Comparison of ENCODE assay signal across 9 cellular contexts in the genomic region with DNA sequence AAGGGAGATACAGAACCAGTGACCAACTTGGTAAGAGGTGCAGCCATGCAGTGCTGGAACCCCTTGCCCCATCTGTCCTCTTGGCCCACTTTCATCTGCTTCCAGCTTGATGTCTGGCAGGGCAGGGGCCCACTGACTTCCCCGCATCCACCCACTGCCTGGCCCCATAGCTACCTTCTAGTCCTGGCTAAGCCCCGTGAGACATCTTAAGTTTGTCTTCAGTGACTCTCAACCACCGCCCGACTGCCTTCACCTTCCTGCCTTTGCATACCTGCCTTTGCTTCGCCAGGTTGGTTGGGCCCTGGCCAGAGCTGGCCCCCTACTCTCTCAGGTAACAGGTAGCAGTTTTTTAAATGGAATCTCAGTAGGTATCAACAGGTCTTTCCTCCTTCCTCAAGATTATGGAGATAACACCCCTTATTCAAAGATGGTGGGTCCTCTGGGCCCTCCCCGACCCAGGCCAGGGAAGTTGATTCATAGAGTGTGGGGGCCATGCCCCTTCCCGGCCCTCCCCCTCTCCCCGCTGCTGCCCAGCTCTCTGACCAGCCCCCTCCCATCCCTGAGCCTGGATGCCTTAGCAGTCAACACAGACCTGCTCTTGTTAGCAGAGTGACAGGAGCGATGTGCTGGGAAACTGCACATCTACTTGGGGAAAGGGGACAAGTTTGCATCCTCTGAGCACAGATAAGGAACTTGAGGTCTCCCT. TPM values are rescaled to one million over a fixed set of nuclear protein-coding genes. Genes with fewer than 3 reads are reported as not detected.
DNase-seq lines count a peak whose midpoint lies in the region; ATAC-seq and TF ChIP-seq lines count a peak whose summit lies in the region.
"Had no signal": no experiment of that assay in that cellular context is flagged by ENCODE, and none has a peak within 500 bp of the region (broad histone marks: within the 10 kb centered on the region; RNA-seq: fewer than 3 reads in every experiment).

No MANE protein-coding gene starts in this region.

- intact Hi-C loops in Panc1 (cut with micrococcal nuclease; ENCODE audit: unreplicated experiment), result no loop called here

- H3K4me1 Mint-ChIP-seq in stimulated activated naive CD8-positive, alpha-beta T cell treated with anti-CD3 and anti-CD28 coated beads, Interleukin-15, Interleukin-2, amounts not matched to agents 100 ng/mL and 50 ng/mL, for 24 hours (ENCODE audit: low read depth), result peaks cover 64% of the 10 kb centered on the region

- H3K9me3 ChIP-seq in Panc1 (ENCODE audit: control insufficient read depth, insufficient read depth, low read depth, low read length), result no peaks in the 10 kb centered on the region
- H3K9me3 ChIP-seq in iPS-18a (ENCODE audit: control insufficient read depth, low read depth, low read length), result no peaks in the 10 kb centered on the region
- H3K9me3 ChIP-seq in HAP-1, result no peaks in the 10 kb centered on the region

- no peaks in the 10 kb centered on the region for H3K9me3 Mint-ChIP-seq in stimulated activated naive CD8-positive, alpha-beta T cell treated with anti-CD3 and anti-CD28 coated beads, Interleukin-15, Interleukin-2, amounts not matched to agents 100 ng/mL and 50 ng/mL, for 24 hours

- H3K9ac ChIP-seq in iPS-18a (ENCODE audit: low read length), result no peak overlapping the region

- H3K27me3 ChIP-seq in Panc1 (ENCODE audit: control insufficient read depth, insufficient read depth, low read length) (no peaks in the 10 kb centered on the region), iPS-18a (ENCODE audit: control insufficient read depth, insufficient read depth, low read length) (peaks cover 35% of the 10 kb centered on the region), HAP-1 (ENCODE audit: low read depth) (no peaks in the 10 kb centered on the region)

- CTCF ChIA-PET in Panc1 (lab: Charles Lee), result interaction anchor here (0.6 to 1.1 kb wide), 3 partner anchors 8 to 214 kb away, joined by 3 to 5 read pairs (median 4); no protein-coding TSS in a partner anchor

- peak overlapping the region; percentile 90 for H3K27ac Mint-ChIP-seq in stimulated activated naive CD8-positive, alpha-beta T cell treated with anti-CD3 and anti-CD28 coated beads, Interleukin-15, Interleukin-2, amounts not matched to agents 100 ng/mL and 50 ng/mL, for 24 hours

- in situ Hi-C loops in Panc1 (cut with HindIII; ENCODE audit: low pct_unique_long_range_greater_than_20kb, low sequenced_read_pairs) (no loop called here), HAP-1 (cut with MboI; ENCODE audit: low sequenced_read_pairs) (no loop called here)

- peak overlapping the region; percentile 91 for H3K4me3 Mint-ChIP-seq in stimulated activated naive CD8-positive, alpha-beta T cell treated with anti-CD3 and anti-CD28 coated beads, Interleukin-15, Interleukin-2, amounts not matched to agents 100 ng/mL and 50 ng/mL, for 24 hours

- DNase-seq in activated CD4-positive, CD25-positive, alpha-beta regulatory T cell treated with anti-CD3 and anti-CD28 coated beads, Interleukin-2, amount 50 U/mL, for 72 hours, result peak; percentile 33
- no peak for DNase-seq in activated CD4-positive, CD25-positive, alpha-beta regulatory T cell (lab: John Stamatoyannopoulos, UW)
- DNase-seq in Panc1 (ENCODE audit: low read depth, low spot score) (no peak), HAP-1 (ENCODE audit: low spot score in 2 of 2) (no peak), HCEC 1CT (no peak)

- POLR2A ChIA-PET in Panc1 (lab: Charles Lee), result no interaction called here

- no peak for TF ChIP-seq CTCF in Panc1 (IDR thresholded peaks at IDR 0.05)

- H3K36me3 Mint-ChIP-seq in stimulated activated naive CD8-positive, alpha-beta T cell treated with anti-CD3 and anti-CD28 coated beads, Interleukin-15, Interleukin-2, amounts not matched to agents 100 ng/mL and 50 ng/mL, for 24 hours (ENCODE audit: low read depth), result peaks cover 49% of the 10 kb centered on the region

- no TSS peak for BruUV-seq in Panc1 (replicated peaks; lab: Mats Ljungman, UMichigan)

- H3K4me3 ChIP-seq in Panc1 (ENCODE audit: low read depth in 2 of 2, low read length in 2 of 2), result peak overlapping the region in 1 of 2 experiments; percentile 67; a peak in 2 of 4 replicates
- peak overlapping the region; percentile 59 for H3K4me3 ChIP-seq in iPS-18a (ENCODE audit: low read length)
- H3K4me3 ChIP-seq in HAP-1, result no peak overlapping the region

- H3K4me1 ChIP-seq in Panc1 (ENCODE audit: control insufficient read depth, insufficient read depth, low read length) (peaks cover 50% of the 10 kb centered on the region), iPS-18a (ENCODE audit: control insufficient read depth, low read depth, low read length) (peaks cover 22% of the 10 kb centered on the region), HAP-1 (peaks cover 13% of the 10 kb centered on the region)

- H3K27ac ChIP-seq in Panc1 (ENCODE audit: low read length) (peak overlapping the region; percentile 65), iPS-18a (ENCODE audit: low read length) (no peak overlapping the region)
- H3K27ac ChIP-seq: epithelial cell of prostate had no signal

- ATAC-seq in Panc1, result no peak
- no peak for ATAC-seq in GM18873 (IDR thresholded peaks at IDR 0.05; ENCODE audit: low FRiP score, unreplicated experiment)

- H3K27me3 Mint-ChIP-seq in stimulated activated naive CD8-positive, alpha-beta T cell treated with anti-CD3 and anti-CD28 coated beads, Interleukin-15, Interleukin-2, amounts not matched to agents 100 ng/mL and 50 ng/mL, for 24 hours, result no peaks in the 10 kb centered on the region

- no peaks in the 10 kb centered on the region for H3K36me3 ChIP-seq in Panc1 (ENCODE audit: control insufficient read depth, insufficient read depth, low read length)
- H3K36me3 ChIP-seq in iPS-18a (ENCODE audit: control insufficient read depth, low read depth, low read length), result no peaks in the 10 kb centered on the region
- H3K36me3 ChIP-seq in HAP-1 (replicated peaks), result no peaks in the 10 kb centered on the region

RNA-seq across cellular contexts. Expression of a gene that starts 2.8 kb away (rescaled TPM):
- total RNA-seq in Panc1 (2021; ENCODE audit: unreplicated experiment), result 19.3 TPM
- polyA plus RNA-seq in Panc1 (2012; ENCODE audit: insufficient read length), result 29.1 TPM

RNA-seq across cellular contexts. Expression of a gene that starts 34.2 kb away (rescaled TPM):
- 1.2 TPM for total RNA-seq in Panc1 (2021; ENCODE audit: unreplicated experiment)
- 1.1 TPM for polyA plus RNA-seq in Panc1 (2012; ENCODE audit: insufficient read length)
